Comparison of ENCODE assay signal across 13 cellular contexts in genomic region chr19:6476896-6477431, GRCh38. TPM values are rescaled to one million over a fixed set of nuclear protein-coding genes. Genes with fewer than 3 reads are reported as not detected.
DNase-seq lines count a peak whose midpoint lies in the region; ATAC-seq, FAIRE-seq and TF ChIP-seq lines count a peak whose summit lies in the region.
"Had no signal": no experiment of that assay in that cellular context is flagged by ENCODE, and none has a peak within 500 bp of the region (broad histone marks: within the 10 kb centered on the region; RNA-seq: fewer than 3 reads in every experiment).

No MANE protein-coding gene starts in this region.

- dilution Hi-C loops in mammary epithelial cell (cut with HindIII; ENCODE audit: low sequenced_read_pairs) = no loop called here

- H3K27ac ChIP-seq in GM23248 (no peak overlapping the region), mammary epithelial cell (ENCODE audit: insufficient read depth, low read depth, low read length) (no peak overlapping the region), iPS-20b (ENCODE audit: low read length) (no peak overlapping the region), pancreas (no peak overlapping the region), adrenal gland (no peak overlapping the region)
- H3K27ac ChIP-seq: gastroesophageal sphincter had no signal

- H4K20me1 ChIP-seq in GM23248 (ENCODE audit: insufficient read depth) (no peaks in the 10 kb centered on the region), mammary epithelial cell (ENCODE audit: insufficient read depth, low read length) (no peaks in the 10 kb centered on the region)

- H2AFZ ChIP-seq in GM23248 (peak overlapping the region; percentile 38; the same call in 1 of the 2 replicates), mammary epithelial cell (ENCODE audit: low read depth, low read length) (peak overlapping the region; percentile 71)

- 19 to 26% methylated on average over 25 to 29 of the region's 29 CpGs for WGBS in GM23248 (ENCODE audit: low coverage in 1 of 2, low lambda C conversion rate in 2 of 2, missing lambda C conversion rate in 2 of 2), 2 experiments
- 70% methylated on average over 10 of the region's 29 CpGs for WGBS in mammary epithelial cell (ENCODE audit: low coverage, missing lambda C conversion rate)
- WGBS in pancreas, 2 donors = 31 to 34% methylated on average over 22 to 29 of the region's 29 CpGs
- WGBS in adrenal gland, 4 donors = 24 to 40% (median 30%) methylated on average over 8 to 29 of the region's 29 CpGs; no CpG with 5 or more reads in 1 of the 4 donors

- H3K36me3 ChIP-seq in GM23248 (ENCODE audit: low read depth) (no peaks in the 10 kb centered on the region), mammary epithelial cell (ENCODE audit: insufficient read depth, low read length) (no peaks in the 10 kb centered on the region), iPS-20b (ENCODE audit: insufficient read depth, low read depth, low read length) (no peaks in the 10 kb centered on the region), pancreas (no peaks in the 10 kb centered on the region), adrenal gland (replicated peaks in 1 of 2) (no peaks in the 10 kb centered on the region)
- H3K36me3 ChIP-seq: gastroesophageal sphincter had no signal

- BruUV-seq in mammary epithelial cell (replicated peaks; lab: Mats Ljungman, UMichigan) = no TSS peak

- ATAC-seq in pancreas (no peak), GM18868 (IDR thresholded peaks at IDR 0.05; ENCODE audit: unreplicated experiment) (no peak)

- intact Hi-C loops in mammary epithelial cell (cut with micrococcal nuclease) (no loop called here), pancreas (cut with DNase I) (no loop called here), adrenal gland (cut with DNase I) (no loop called here)

- no peak for TF ChIP-seq POLR2A in adrenal gland (IDR thresholded peaks at IDR 0.05)

- TF ChIP-seq CTCF in mammary epithelial cell (conservative IDR thresholded peaks at IDR 0.05 in 1 of 2, IDR thresholded peaks at IDR 0.05 in 1 of 2; ENCODE audit: extremely low read depth in 1 of 2, insufficient read depth in 1 of 2, low read depth in 1 of 2, low read length in 2 of 2) = no peak
- no peak for TF ChIP-seq CTCF in pancreas (IDR thresholded peaks at IDR 0.05)
- TF ChIP-seq CTCF in adrenal gland (IDR thresholded peaks at IDR 0.05) = no peak

- H3K4me3 ChIP-seq in GM23248 (no peak overlapping the region; the same call in 1 of the 2 replicates), mammary epithelial cell (replicated peaks in 1 of 3; ENCODE audit: insufficient read depth in 1 of 3, low read depth in 2 of 3, low read length in 3 of 3) (peak overlapping the region; percentile 1 to 35 (median 23)), iPS-20b (ENCODE audit: low read length) (peak overlapping the region; percentile 89), pancreas (peak overlapping the region; percentile 10 to 40 (median 18)), adrenal gland (peak overlapping the region in 1 of 4 donors; percentile 42)

- no peaks in the 10 kb centered on the region for H3K9me2 ChIP-seq in GM23248 (ENCODE audit: insufficient read depth)

- no peaks in the 10 kb centered on the region for H3F3A ChIP-seq in GM23248 (ENCODE audit: insufficient read depth)

- DNase-seq in GM23248 = no peak
- no peak for DNase-seq in mammary epithelial cell
- DNase-seq in pancreas = peak in 1 of 6 donors; percentile 80
- no peak for DNase-seq in adrenal gland
- DNase-seq in hepatic stellate cell (ENCODE audit: low spot score) = no peak
- no peak for DNase-seq in SHP77 treated with DMSO at 0.1 percent for 48 hours (lab: John Stamatoyannopoulos, UW)
- DNase-seq: activated T-cell treated with anti-CD3 and anti-CD28 coated beads, Interleukin-2, amount 50 U/mL, for 4 hours had no signal

- H3K4me2 ChIP-seq in GM23248 (ENCODE audit: unreplicated experiment) (no peak overlapping the region), mammary epithelial cell (ENCODE audit: insufficient read depth, low read depth, low read length) (peak overlapping the region; percentile 66)

- no peaks in the 10 kb centered on the region for H3K4me1 ChIP-seq in GM23248 (ENCODE audit: insufficient read depth)
- peaks cover 15% of the 10 kb centered on the region for H3K4me1 ChIP-seq in mammary epithelial cell (ENCODE audit: insufficient read depth, low read length)
- H3K4me1 ChIP-seq in iPS-20b (ENCODE audit: insufficient read depth, low read length) = no peaks in the 10 kb centered on the region; the same call in 1 of the 2 replicates
- peaks cover 0 to 15% (median 10%) of the 10 kb centered on the region in 3 donors for H3K4me1 ChIP-seq in pancreas
- H3K4me1 ChIP-seq in adrenal gland (replicated peaks in 1 of 2) = peaks cover 3 to 17% of the 10 kb centered on the region in 2 donors

- no peak for FAIRE-seq in pancreas (lab: Jason Lieb, UNC)

- CTCF ChIA-PET in mammary epithelial cell (lab: Charles Lee; ENCODE audit: low non-redundant PET) = no interaction called here

- H3K9me3 ChIP-seq in GM23248 (ENCODE audit: low read depth) = no peaks in the 10 kb centered on the region
- H3K9me3 ChIP-seq in mammary epithelial cell (replicated peaks; ENCODE audit: insufficient read depth, low read length) = no peaks in the 10 kb centered on the region
- no peaks in the 10 kb centered on the region for H3K9me3 ChIP-seq in iPS-20b (ENCODE audit: insufficient read depth, low read depth, low read length)
- no peaks in the 10 kb centered on the region for H3K9me3 ChIP-seq in pancreas
- H3K9me3 ChIP-seq in adrenal gland (replicated peaks in 1 of 3) = no peaks in the 10 kb centered on the region
- H3K9me3 ChIP-seq: gastroesophageal sphincter had no signal

- H3K79me2 ChIP-seq in GM23248 (ENCODE audit: insufficient read depth) (no peaks in the 10 kb centered on the region), mammary epithelial cell (ENCODE audit: insufficient read depth, low read length) (no peaks in the 10 kb centered on the region)

- in situ Hi-C loops in GM23248 (cut with MboI) (no loop called here), mammary epithelial cell (cut with MboI; ENCODE audit: low sequenced_read_pairs in 2 of 2) (no loop called here)

- H3K27me3 ChIP-seq in GM23248 (replicated peaks; ENCODE audit: insufficient read depth) (0 out of 2 replicates have a peak, but pooled peaks cover 12% of the 10 kb centered on the region), mammary epithelial cell (ENCODE audit: insufficient read depth, low read length) (no peaks in the 10 kb centered on the region), iPS-20b (ENCODE audit: insufficient read depth, low read length) (peaks cover 29% of the 10 kb centered on the region), pancreas (no peaks in the 10 kb centered on the region), adrenal gland (no peaks in the 10 kb centered on the region)

- no peak overlapping the region for H3K9ac ChIP-seq in GM23248
- H3K9ac ChIP-seq in mammary epithelial cell (ENCODE audit: insufficient read depth, low read length) = no peak overlapping the region
- no peak overlapping the region; the same call in 1 of the 2 replicates for H3K9ac ChIP-seq in iPS-20b (ENCODE audit: low read depth, low read length)

RNA-seq across cellular contexts. Expression of gene DENND1C, which starts 4.6 kb away (rescaled TPM):
- total RNA-seq in GM23248 (2014; rRNA removed; shearing (Covaris generic)) = not detected in 2 replicates
- polyA plus RNA-seq in GM23248 (2016; fragmentation: Nextera tagmentation; extraction: Ambion mirVana) (not detected in 2 replicates), mammary epithelial cell (0.26 TPM), pancreas (1 to 10 TPM; 2.1 to 2.8 TPM), adrenal gland (10 to 100 TPM in 1 of 3 donors, 1 to 10 TPM in 2; 1.4 to 12.1 (median 6.6) TPM)
- total RNA-seq in mammary epithelial cell (under 1 TPM in 1 of 2 donors, not detected in 1; 0.33 TPM), pancreas (1 to 10 TPM in 3 of 6 donors, under 1 TPM in 3; 0.51 to 3.2 (median 1.1) TPM), adrenal gland (1 to 10 TPM in 7 of 8 donors, under 1 TPM in 1; 0.66 to 7.6 (median 4.4) TPM)
- polyA minus RNA-seq in mammary epithelial cell = not detected
- total RNA-seq: dermis microvascular lymphatic vessel endothelial cell, PC-3 had no signal

RNA-seq across cellular contexts. Expression of gene CRB3, which starts 12.9 kb away (rescaled TPM):
- total RNA-seq in GM23248 (2014; rRNA removed; shearing (Covaris generic)) = not detected in 2 replicates
- polyA plus RNA-seq in GM23248 (2016; fragmentation: Nextera tagmentation; extraction: Ambion mirVana) = not detected in 2 replicates
- total RNA-seq in mammary epithelial cell = 10 to 100 TPM; 18.3 to 23.6 TPM
- 7.6 TPM for polyA plus RNA-seq in mammary epithelial cell
- 11.5 TPM for polyA minus RNA-seq in mammary epithelial cell
- total RNA-seq in pancreas = 10 to 100 TPM; 22.0 to 37.7 (median 26.4) TPM
- polyA plus RNA-seq in pancreas = 10 to 100 TPM; 28.5 to 28.7 TPM
- under 1 TPM in 4 of 8 donors, not detected in 4; 0.58 to 0.95 (median 0.77) TPM for total RNA-seq in adrenal gland
- polyA plus RNA-seq in adrenal gland = 1 to 10 TPM in 1 of 3 donors, under 1 TPM in 1, not detected in 1; 0.51 to 1.4 TPM
- total RNA-seq: dermis microvascular lymphatic vessel endothelial cell, mesenteric fat pad had no signal

RNA-seq across cellular contexts. Expression of gene SLC25A23, which starts 17.4 kb away (rescaled TPM):
- total RNA-seq in GM23248 (2014; rRNA removed; shearing (Covaris generic)) = 33.2 and 43.3 TPM in 2 replicates
- polyA plus RNA-seq in GM23248 (2016; fragmentation: Nextera tagmentation; extraction: Ambion mirVana) (12.5 and 13.7 TPM in 2 replicates), mammary epithelial cell (8.5 TPM), pancreas (10 to 100 TPM; 19.8 to 22.7 TPM), adrenal gland (10 to 100 TPM; 43.2 to 54.7 (median 49.3) TPM)
- total RNA-seq in mammary epithelial cell (10 to 100 TPM; 21.5 to 31.8 TPM), pancreas (10 to 100 TPM; 16.3 to 39.4 (median 20.0) TPM), adrenal gland (100 to 1,000 TPM in 3 of 8 donors, 10 to 100 TPM in 5; 41.7 to 189 (median 81.2) TPM)
- 40.3 TPM for polyA minus RNA-seq in mammary epithelial cell

RNA-seq across cellular contexts. Expression of gene TUBB4A, which starts 25.1 kb away (rescaled TPM):
- total RNA-seq in GM23248 (2014; rRNA removed; shearing (Covaris generic)) = not detected in 2 replicates
- polyA plus RNA-seq in GM23248 (2016; fragmentation: Nextera tagmentation; extraction: Ambion mirVana) (not detected in 2 replicates), mammary epithelial cell (0.09 TPM), pancreas (1 to 10 TPM; 1.3 to 3.5 TPM), adrenal gland (100 to 1,000 TPM in 1 of 3 donors, 10 to 100 TPM in 2; 50.4 to 560 (median 63.1) TPM)
- total RNA-seq in mammary epithelial cell (not detected), pancreas (1 to 10 TPM; 1.1 to 5.5 (median 2.7) TPM), adrenal gland (100 to 1,000 TPM in 6 of 8 donors, 10 to 100 TPM in 2; 60.1 to 752 (median 192) TPM)
- polyA minus RNA-seq in mammary epithelial cell = not detected
- total RNA-seq: dermis microvascular lymphatic vessel endothelial cell had no signal

RNA-seq across cellular contexts. Expression of gene SLC25A41, which starts 43.4 kb away (rescaled TPM):
- not detected in 2 replicates for total RNA-seq in GM23248 (2014; rRNA removed; shearing (Covaris generic))
- polyA plus RNA-seq in GM23248 (2016; fragmentation: Nextera tagmentation; extraction: Ambion mirVana) (not detected in 2 replicates), mammary epithelial cell (0.06 TPM), pancreas (under 1 TPM; 0.85 to 0.91 TPM), adrenal gland (1 to 10 TPM in 1 of 3 donors, under 1 TPM in 1, not detected in 1; 0.54 to 1.4 TPM)
- total RNA-seq in mammary epithelial cell (not detected), pancreas (under 1 TPM in 4 of 6 donors, not detected in 2; 0.12 to 0.20 (median 0.15) TPM), adrenal gland (under 1 TPM in 4 of 8 donors, not detected in 4; 0.18 to 0.46 (median 0.29) TPM)
- polyA minus RNA-seq in mammary epithelial cell = not detected
- total RNA-seq: activated T-cell treated with anti-CD3 and anti-CD28 coated beads, Interleukin-2, amount 50 U/mL, for 4 hours; mesenteric fat pad had no signal

Comparison
In these comparisons a context has a peak if more than half of its experiments do, and no peak if none do; other contexts are left out.
1. RNA of gene CRB3, which starts 12.9 kb away (total RNA-seq): 22.0 to 37.7 TPM in pancreas and 18.3 to 23.6 TPM in mammary epithelial cell; 0.58 to 0.95 TPM in adrenal gland and not detected in GM23248; every median in the first group is over 4 times any median in the second.